ENCODE assay signal across 8 cellular contexts in the genomic region with DNA sequence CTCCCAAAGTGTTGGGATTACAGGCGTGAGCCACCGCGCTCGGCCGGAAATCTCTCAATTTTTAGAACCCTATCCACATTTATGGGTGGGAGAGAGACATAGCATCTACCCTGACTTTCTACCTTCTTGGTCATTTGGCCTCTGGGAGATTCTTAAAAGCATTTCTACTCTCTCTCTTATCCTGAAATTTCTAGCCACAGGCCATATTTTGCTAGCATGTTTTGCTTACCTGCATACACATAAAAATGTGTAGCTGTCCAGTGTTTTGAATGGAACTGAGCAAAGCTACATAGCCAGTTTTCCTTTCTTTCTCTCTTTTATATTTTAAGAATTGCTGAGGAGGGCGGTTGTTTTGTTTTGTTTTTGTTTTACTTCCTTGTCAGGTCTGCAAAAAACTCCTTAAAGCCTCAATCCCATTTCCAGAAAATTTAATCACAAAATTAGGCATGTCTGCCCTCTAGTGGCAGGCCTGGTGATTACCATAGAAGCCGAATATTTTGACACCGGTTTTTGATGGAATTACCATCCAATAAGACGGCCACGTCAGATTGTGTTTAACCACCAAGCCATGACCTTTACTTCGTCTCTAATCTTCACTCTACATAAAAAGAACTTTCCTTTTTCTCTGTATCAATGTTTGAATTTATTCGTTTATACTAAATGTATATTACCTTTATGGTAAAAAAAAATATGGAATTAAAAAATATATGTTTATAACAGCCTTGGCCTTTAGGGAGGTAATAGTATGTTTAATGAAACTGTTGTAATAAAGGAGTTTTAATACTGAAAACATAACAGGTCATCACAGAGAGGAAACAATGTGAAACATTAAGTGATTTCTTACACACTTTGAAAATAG. TPM values are rescaled to one million over a fixed set of nuclear protein-coding genes. Genes with fewer than 3 reads are reported as not detected.
DNase-seq lines count a peak whose midpoint lies in the region; ATAC-seq and TF ChIP-seq lines count a peak whose summit lies in the region.

No MANE protein-coding gene starts in this region.

- no peak overlapping the region for H3K9ac ChIP-seq in endodermal cell (ENCODE audit: extremely low read depth, low read length, poor library complexity, severe bottlenecking)

- DNase-seq in CD1c-positive myeloid dendritic cell (ENCODE audit: extremely low spot score) (peak; percentile 74), NCI-H2171 (lab: John Stamatoyannopoulos, UW) (peak; percentile 40), endodermal cell (peak; percentile 80), mesothelial cell of epicardium (ENCODE audit: low spot score in 2 of 2, unreplicated experiment in 2 of 2) (peak; percentile 23 to 78), superior temporal gyrus (ENCODE audit: extremely low spot score) (peak; percentile 89)
- DNase-seq in activated CD4-positive, alpha-beta T cell treated with anti-CD3 and anti-CD28 coated beads, Interleukin-2, amount 10 ng/mL, durations not matched to agents 24 days and 14 days = peak; percentile 81

- H3K27ac Mint-ChIP-seq in activated CD4-positive, alpha-beta T cell treated with anti-CD3 and anti-CD28 coated beads, Interleukin-2, amount 10 ng/mL, durations not matched to agents 24 days and 14 days = no peak overlapping the region
- H3K27ac Mint-ChIP-seq in endodermal cell (no peak overlapping the region), mesothelial cell of epicardium (peak overlapping the region; percentile 45)

- H3K4me1 Mint-ChIP-seq in activated CD4-positive, alpha-beta T cell treated with anti-CD3 and anti-CD28 coated beads, Interleukin-2, amount 10 ng/mL, durations not matched to agents 24 days and 14 days = no peaks in the 10 kb centered on the region
- H3K4me1 Mint-ChIP-seq in endodermal cell (no peaks in the 10 kb centered on the region), mesothelial cell of epicardium (peaks cover 10% of the 10 kb centered on the region)

- 59 to 69% methylated on average over 7 to 10 of the region's 12 CpGs for WGBS in endodermal cell (ENCODE audit: insufficient coverage in 1 of 2, insufficient read length in 1 of 2), 2 experiments

- H3K36me3 ChIP-seq in endodermal cell (ENCODE audit: control insufficient read depth, insufficient read depth, low read length) = no peaks in the 10 kb centered on the region

- no peaks in the 10 kb centered on the region for H3K9me3 ChIP-seq in endodermal cell (ENCODE audit: control insufficient read depth, low read length)

- no peaks in the 10 kb centered on the region for H3K36me3 Mint-ChIP-seq in activated CD4-positive, alpha-beta T cell treated with anti-CD3 and anti-CD28 coated beads, Interleukin-2, amount 10 ng/mL, durations not matched to agents 24 days and 14 days (ENCODE audit: low read depth)
- no peaks in the 10 kb centered on the region for H3K36me3 Mint-ChIP-seq in endodermal cell (ENCODE audit: low read depth)
- H3K36me3 Mint-ChIP-seq in mesothelial cell of epicardium = peaks cover 2% of the 10 kb centered on the region

- H3K27ac ChIP-seq in endodermal cell (ENCODE audit: low read depth, low read length) = no peak overlapping the region

- intact Hi-C loops in activated CD4-positive, alpha-beta T cell treated with anti-CD3 and anti-CD28 coated beads, Interleukin-2, amount 10 ng/mL, durations not matched to agents 24 days and 14 days (cut with micrococcal nuclease) = no loop called here

- no peaks in the 10 kb centered on the region for H3K27me3 ChIP-seq in endodermal cell (ENCODE audit: control insufficient read depth, insufficient read depth, low read length, poor library complexity, severe bottlenecking)

- H3K27me3 Mint-ChIP-seq in activated CD4-positive, alpha-beta T cell treated with anti-CD3 and anti-CD28 coated beads, Interleukin-2, amount 10 ng/mL, durations not matched to agents 24 days and 14 days = peaks cover 5% of the 10 kb centered on the region
- peaks cover 9% of the 10 kb centered on the region for H3K27me3 Mint-ChIP-seq in endodermal cell (ENCODE audit: insufficient read depth)
- no peaks in the 10 kb centered on the region for H3K27me3 Mint-ChIP-seq in mesothelial cell of epicardium (ENCODE audit: low read depth)

- no peaks in the 10 kb centered on the region for H3K9me3 Mint-ChIP-seq in activated CD4-positive, alpha-beta T cell treated with anti-CD3 and anti-CD28 coated beads, Interleukin-2, amount 10 ng/mL, durations not matched to agents 24 days and 14 days
- H3K9me3 Mint-ChIP-seq in endodermal cell (no peaks in the 10 kb centered on the region), mesothelial cell of epicardium (peaks cover 7% of the 10 kb centered on the region)

- TF ChIP-seq CTCF in endodermal cell (conservative IDR thresholded peaks at IDR 0.05) = peak; percentile 95
- peak; percentile 97 for TF ChIP-seq CTCF in mesothelial cell of epicardium (IDR thresholded peaks at IDR 0.05; ENCODE audit: unreplicated experiment)

- no peak overlapping the region for H3K4me3 Mint-ChIP-seq in activated CD4-positive, alpha-beta T cell treated with anti-CD3 and anti-CD28 coated beads, Interleukin-2, amount 10 ng/mL, durations not matched to agents 24 days and 14 days
- H3K4me3 Mint-ChIP-seq in endodermal cell = no peak overlapping the region
- H3K4me3 Mint-ChIP-seq in mesothelial cell of epicardium = no peak overlapping the region

- H3K4me1 ChIP-seq in endodermal cell (ENCODE audit: control insufficient read depth, insufficient read depth, low read length) = no peaks in the 10 kb centered on the region

- no peak overlapping the region for H3K4me3 ChIP-seq in endodermal cell (ENCODE audit: low read length)

- ATAC-seq in GM21526 (IDR thresholded peaks at IDR 0.05; ENCODE audit: low FRiP score, unreplicated experiment) (peak; percentile 70), GM21447 (IDR thresholded peaks at IDR 0.05; ENCODE audit: unreplicated experiment) (no peak)

RNA-seq across cellular contexts. Expression of gene OXGR1, which starts 34.4 kb away (rescaled TPM):
- not detected in 2 replicates for total RNA-seq in activated CD4-positive, alpha-beta T cell treated with anti-CD3 and anti-CD28 coated beads, Interleukin-2, amount 10 ng/mL, durations not matched to agents 24 days and 14 days
- total RNA-seq in endodermal cell (1 to 10 TPM; 1.4 to 1.6 TPM), mesothelial cell of epicardium (0.18 to 0.38 TPM (median 0.35 TPM) in 3 replicates)
- polyA plus RNA-seq in endodermal cell (2013, experiment 1 of 2) = 0.75 TPM
- polyA plus RNA-seq in endodermal cell (2013, experiment 2 of 2) = 1.7 TPM
